15 cellular contexts compared by ENCODE assay signal in genomic region chr7:51481421-51481820, GRCh38.
DNase-seq lines count a peak whose midpoint lies in the region; TF ChIP-seq lines count a peak whose summit lies in the region.
"Had no signal": no experiment of that assay in that cellular context is flagged by ENCODE, and none has a peak within 500 bp of the region (broad histone marks: within the 10 kb centered on the region; RNA-seq: fewer than 3 reads in every experiment).

No MANE protein-coding gene starts in this region.

- no peak overlapping the region for H3K9ac ChIP-seq in liver (ENCODE audit: low read depth in 1 of 2, low read length in 2 of 2)

- H2AFZ ChIP-seq in hepatocyte, result no peak overlapping the region

- H3K9me3 ChIP-seq in hepatocyte (ENCODE audit: low read depth), result no peaks in the 10 kb centered on the region
- no peaks in the 10 kb centered on the region for H3K9me3 ChIP-seq in liver (ENCODE audit: control insufficient read depth in 4 of 4, low read length in 3 of 4)
- H3K9me3 ChIP-seq: Caco-2 had no signal

- H3K27ac ChIP-seq in hepatocyte, result no peak overlapping the region
- no peak overlapping the region for H3K27ac ChIP-seq in liver (ENCODE audit: low read depth in 1 of 2, low read length in 2 of 2)

- no peaks in the 10 kb centered on the region for H3K4me1 Mint-ChIP-seq in chondrocyte (ENCODE audit: low read depth)
- H3K4me1 Mint-ChIP-seq: CD4-positive, alpha-beta memory T cell; GM23338 had no signal

- H3K36me3 Mint-ChIP-seq in chondrocyte (ENCODE audit: low read depth), result no peaks in the 10 kb centered on the region
- H3K36me3 Mint-ChIP-seq: CD4-positive, alpha-beta memory T cell had no signal

- no peak for TF ChIP-seq RAD21 in liver (IDR thresholded peaks at IDR 0.05)

- no peaks in the 10 kb centered on the region for H3K79me2 ChIP-seq in hepatocyte

- H3K4me3 ChIP-seq in hepatocyte (no peak overlapping the region), liver (ENCODE audit: low read depth in 1 of 3, low read length in 3 of 3) (no peak overlapping the region)
- H3K4me3 ChIP-seq: GM23338 had no signal

- no peaks in the 10 kb centered on the region for H3K9me2 ChIP-seq in hepatocyte (replicated peaks; ENCODE audit: insufficient read depth)

- H3K36me3 ChIP-seq in hepatocyte (replicated peaks; ENCODE audit: insufficient read depth, low read depth) (no peaks in the 10 kb centered on the region), liver (ENCODE audit: control insufficient read depth in 4 of 4, insufficient read depth in 3 of 4, low read depth in 1 of 4, low read length in 3 of 4) (no peaks in the 10 kb centered on the region)

- H3K4me1 ChIP-seq in hepatocyte (ENCODE audit: insufficient read depth) (no peaks in the 10 kb centered on the region), liver (ENCODE audit: control insufficient read depth in 4 of 4, insufficient read depth in 4 of 4, low read length in 3 of 4) (no peaks in the 10 kb centered on the region)
- H3K4me1 ChIP-seq: Caco-2 had no signal

- H3K4me3 Mint-ChIP-seq in chondrocyte (ENCODE audit: unreplicated experiment), result no peak overlapping the region
- H3K4me3 Mint-ChIP-seq: CD4-positive, alpha-beta memory T cell; GM23338; H9 had no signal

- peaks cover 6% of the 10 kb centered on the region for H3K9me3 Mint-ChIP-seq in chondrocyte (ENCODE audit: low read depth)
- H3K9me3 Mint-ChIP-seq: H9 had no signal

- TF ChIP-seq CTCF in hepatocyte (IDR thresholded peaks at IDR 0.05; ENCODE audit: poor library complexity) (no peak), liver (IDR thresholded peaks at IDR 0.05; ENCODE audit: low read depth, low read length, missing input control) (no peak), chondrocyte (IDR thresholded peaks at IDR 0.05) (no peak)

- no peak overlapping the region for H3K4me2 ChIP-seq in hepatocyte
- H3K4me2 ChIP-seq: GM23338 had no signal

- 85% methylated on average over 3 of the region's 3 CpGs for WGBS in hepatocyte (ENCODE audit: low lambda C conversion rate, missing lambda C conversion rate)
- WGBS in liver, result 58% methylated on average over 3 of the region's 3 CpGs

- H3K27me3 ChIP-seq in hepatocyte, result no peaks in the 10 kb centered on the region
- peaks cover 0 to 3% (median 0%) of the 10 kb centered on the region in 4 donors for H3K27me3 ChIP-seq in liver (ENCODE audit: control insufficient read depth in 4 of 4, insufficient read depth in 4 of 4, low read length in 3 of 4)

- DNase-seq in M059J (ENCODE audit: low read depth), result peak; percentile 1
- peak; percentile 37 for DNase-seq in hepatocyte (ENCODE audit: low spot score)
- no peak for DNase-seq in DMS 273 (lab: John Stamatoyannopoulos, UW; ENCODE audit: unreplicated experiment)
- DNase-seq in chondrocyte (ENCODE audit: low spot score), result no peak
- no peak for DNase-seq in hippocampal formation (lab: John Stamatoyannopoulos, UW)
- DNase-seq in activated gamma-delta T cell (lab: John Stamatoyannopoulos, UW), result no peak
- DNase-seq: C1 segment of cervical spinal cord; Caco-2; CD4-positive, alpha-beta memory T cell; DMS53; DMS79 treated with DMSO at 0.1 percent for 48 hours; GF-D8; H9 had no signal

- H4K20me1 ChIP-seq in hepatocyte (ENCODE audit: insufficient read depth, poor library complexity, severe bottlenecking), result no peaks in the 10 kb centered on the region

- no peak overlapping the region for H3K27ac Mint-ChIP-seq in chondrocyte (ENCODE audit: unreplicated experiment)
- H3K27ac Mint-ChIP-seq: CD4-positive, alpha-beta memory T cell; GM23338; H9 had no signal

- H3K27me3 Mint-ChIP-seq in chondrocyte (ENCODE audit: low read depth), result peaks cover 2% of the 10 kb centered on the region
- H3K27me3 Mint-ChIP-seq: CD4-positive, alpha-beta memory T cell had no signal

TF ChIP-seq in liver, 16 proteins besides CTCF, POLR2A, EP300 and RAD21:
- TF ChIP-seq FOXA2 (IDR thresholded peaks at IDR 0.05) (no peak), NR2F2 (IDR thresholded peaks at IDR 0.05) (no peak), ATF3 (IDR thresholded peaks at IDR 0.05) (peak; percentile 16), JUND (IDR thresholded peaks at IDR 0.05) (peak; percentile 31 to 69), YY1 (IDR thresholded peaks at IDR 0.05) (no peak), HNF4A (conservative IDR thresholded peaks at IDR 0.05) (peak in 1 of 2 donors; percentile 59)
TF ChIP-seq in liver: peak in this region for 3.

Comparison
In these comparisons a context has a peak if more than half of its experiments do, and no peak if none do; other contexts are left out.
1. DNase-seq: peak in M059J (single experiment) and hepatocyte (single experiment); none in DMS 273 (single experiment), chondrocyte (single experiment), hippocampal formation (0 of 2) and activated gamma-delta T cell (single experiment).